Comparison of ENCODE assay signal across 8 cellular contexts in genomic region chr6:27752038-27752885, GRCh38.
A peak's percentile ranks its signal among the peaks of the same experiment; 100 is the strongest.
DNase-seq lines count a peak whose midpoint lies in the region; ATAC-seq, FAIRE-seq and TF ChIP-seq lines count a peak whose summit lies in the region.

No MANE protein-coding gene starts in this region.

- H3K36me3 ChIP-seq in HepG2 (replicated peaks in 1 of 2; ENCODE audit: control insufficient read depth in 1 of 2, insufficient read depth in 2 of 2, low read length in 2 of 2), result no peaks in the 10 kb centered on the region

- H3K4me2 ChIP-seq in A549 (peak overlapping the region; percentile 52), HepG2 (ENCODE audit: low read depth, low read length) (peak overlapping the region; percentile 93)

- DNase-seq in A549 (ENCODE audit: low read depth in 1 of 2, low spot score in 1 of 2) (peak; percentile 28 to 79), NCI-H446 (lab: John Stamatoyannopoulos, UW) (peak; percentile 81 to 84), dermis microvascular lymphatic vessel endothelial cell (ENCODE audit: low read depth in 2 of 2) (peak; percentile 69 to 81), HepG2 (ENCODE audit: low spot score) (peak; percentile 89)
- peak; percentile 12 for DNase-seq in activated CD4-positive, CD25-positive, alpha-beta regulatory T cell treated with anti-CD3 and anti-CD28 coated beads, Interleukin-2, amount 50 U/mL, for 16 hours (ENCODE audit: low read depth, low spot score)
- DNase-seq in stimulated activated CD4-positive, alpha-beta T cell treated with anti-CD3 and anti-CD28 coated beads, Interleukin-4, amount 100 ng/mL, for 1 hour, result peak; percentile 45

- no peaks in the 10 kb centered on the region for H3K79me2 ChIP-seq in HepG2 (ENCODE audit: insufficient read depth, low read length)

- TF ChIP-seq EP300 in A549 (IDR thresholded peaks at IDR 0.05) (no peak), HepG2 (IDR thresholded peaks at IDR 0.05; ENCODE audit: low read depth in 2 of 2, low read length in 2 of 2) (no peak), HepG2 (CRISPR knock-in tag; IDR thresholded peaks at IDR 0.05; ENCODE audit: borderline replicate concordance) (no peak)

- H3K9ac ChIP-seq in HepG2 (ENCODE audit: insufficient read depth, low read depth, low read length), result peak overlapping the region; percentile 68

- CTCF ChIA-PET in A549 (lab: Yijun Ruan, JAX) (interaction anchor here (0.6 to 4.9 kb wide), 34 partner anchors 8 to 575 kb away, joined by 3 to 46 read pairs (median 4); no protein-coding TSS in a partner anchor), HepG2 (lab: Yijun Ruan, JAX; ENCODE audit: low intra/inter-chr PET ratio, low total read pairs) (interaction anchor here (1.1 to 1.7 kb wide), 6 partner anchors 143 to 590 kb away, joined by 3 to 6 read pairs (median 4); no protein-coding TSS in a partner anchor)

- TF ChIP-seq RAD21 in A549 (conservative IDR thresholded peaks at IDR 0.05 in 1 of 2, IDR thresholded peaks at IDR 0.05 in 1 of 2), result peak; percentile 72 to 75
- peak; percentile 50; the same call in 1 of the 2 replicates for TF ChIP-seq RAD21 in HepG2 (CRISPR knock-in tag; IDR thresholded peaks at IDR 0.05)

- 11% methylated on average over 22 of the region's 24 CpGs for WGBS in A549 (ENCODE audit: missing lambda C conversion rate)
- 1% methylated on average over 24 of the region's 24 CpGs for WGBS in HepG2 (ENCODE audit: low lambda C conversion rate)

- H3K4me1 ChIP-seq in A549 (peaks cover 5% of the 10 kb centered on the region; the same call in 1 of the 3 replicates), HepG2 (ENCODE audit: insufficient read depth, low read length) (peaks cover 21% of the 10 kb centered on the region)

- ATAC-seq in A549, result peak; percentile 78 to 83
- peak; percentile 37 for ATAC-seq in GM18498 (IDR thresholded peaks at IDR 0.05; ENCODE audit: unreplicated experiment)
- peak; percentile 46 for ATAC-seq in HG03432 (IDR thresholded peaks at IDR 0.05; ENCODE audit: unreplicated experiment)
- ATAC-seq in HepG2, result peak; percentile 88

- in situ Hi-C loops in HepG2 (cut with HindIII; ENCODE audit: extremely low pct_ligation_motif_present, low pct_unique_long_range_greater_than_20kb), result loop anchor here (5.0 kb wide), 1 partner anchor 235 kb away; no protein-coding TSS in a partner anchor

- peak overlapping the region; percentile 95 for H2AFZ ChIP-seq in HepG2 (ENCODE audit: low read length)

- POLR2A ChIA-PET in A549 (lab: Yijun Ruan, JAX) (interaction anchor here (1.0 kb wide), 2 partner anchors 14 to 134 kb away, joined by 4 to 7 read pairs; no protein-coding TSS in a partner anchor), HepG2 (lab: Yijun Ruan, JAX) (interaction anchor here (0.6 to 1.2 kb wide), 7 partner anchors 9 to 1760 kb away, joined by 3 to 12 read pairs (median 4); partner anchors contain the start of gene ZNF184)

- no peak for TF ChIP-seq POLR2A in A549 (IDR thresholded peaks at IDR 0.05; ENCODE audit: low read length)
- TF ChIP-seq POLR2A in HepG2 (IDR thresholded peaks at IDR 0.05; ENCODE audit: insufficient read depth in 1 of 2, low read depth in 2 of 2, low read length in 2 of 2), result no peak

- TSS peak; percentile 86 for BruUV-seq in HepG2 (replicated peaks; lab: Mats Ljungman, UMichigan)

- H3K27ac ChIP-seq in A549, result peak overlapping the region; percentile 64 to 86
- peak overlapping the region; percentile 60 for H3K27ac ChIP-seq in HepG2 (ENCODE audit: extremely low read length, insufficient read depth, low read length)

- FAIRE-seq in A549 (lab: Jason Lieb, UNC), result no peak
- peak; percentile 86 for FAIRE-seq in HepG2 (lab: Jason Lieb, UNC)

- intact Hi-C loops in HepG2 (cut with micrococcal nuclease; ENCODE audit: unreplicated experiment), result loop anchor here (1.0 to 5.0 kb wide), 6 partner anchors 143 to 564 kb away; partner anchors contain the start of gene POM121L2

- no peaks in the 10 kb centered on the region for H4K20me1 ChIP-seq in HepG2 (ENCODE audit: insufficient read depth, low read length)

- peaks cover 0 to 3% of the 10 kb centered on the region in 2 experiments; a peak in 1 of 5 replicates for H3K27me3 ChIP-seq in HepG2 (ENCODE audit: control insufficient read depth in 1 of 2, insufficient read depth in 2 of 2, low read length in 2 of 2)

- H3K4me3 ChIP-seq in A549 (peak overlapping the region; percentile 64), HepG2 (replicated peaks in 1 of 3; ENCODE audit: insufficient read depth in 1 of 3, low read depth in 2 of 3, low read length in 3 of 3) (peak overlapping the region; percentile 78 to 88 (median 83))

- H3K9me3 ChIP-seq in A549 (no peaks in the 10 kb centered on the region), HepG2 (ENCODE audit: low read length) (no peaks in the 10 kb centered on the region)

- TF ChIP-seq CTCF in A549 (IDR thresholded peaks at IDR 0.05) (peak; percentile 79), HepG2 (CRISPR knock-in tag; IDR thresholded peaks at IDR 0.05) (peak; percentile 86)

TF ChIP-seq in A549, 52 proteins besides CTCF, POLR2A, EP300 and RAD21:
- no peak for TF ChIP-seq MYC (IDR thresholded peaks at IDR 0.05; ENCODE audit: borderline replicate concordance, low read length)
- no peak for TF ChIP-seq HES2 (IDR thresholded peaks at IDR 0.05)
- TF ChIP-seq GATA3 (IDR thresholded peaks at IDR 0.05; ENCODE audit: borderline replicate concordance), result no peak
- peak; percentile 53 for TF ChIP-seq SMC3 (IDR thresholded peaks at IDR 0.05)
- no peak for TF ChIP-seq MAFK (IDR thresholded peaks at IDR 0.05; ENCODE audit: partially characterized antibody)
- no peak for TF ChIP-seq RNF2 (IDR thresholded peaks at IDR 0.05; ENCODE audit: borderline replicate concordance, low read depth)
- 0 out of 2 replicates have a peak, but pooled peaks have one; percentile 14 for TF ChIP-seq KDM1A (IDR thresholded peaks at IDR 0.05; ENCODE audit: low read depth)

TF ChIP-seq in HepG2, 621 proteins besides CTCF, POLR2A, EP300 and RAD21 (continues in another document):
- TF ChIP-seq ZNF629 (CRISPR knock-in tag; conservative IDR thresholded peaks at IDR 0.05), result 0 out of 2 replicates have a peak, but pooled peaks have one; percentile 38
- TF ChIP-seq, protein P1, sequence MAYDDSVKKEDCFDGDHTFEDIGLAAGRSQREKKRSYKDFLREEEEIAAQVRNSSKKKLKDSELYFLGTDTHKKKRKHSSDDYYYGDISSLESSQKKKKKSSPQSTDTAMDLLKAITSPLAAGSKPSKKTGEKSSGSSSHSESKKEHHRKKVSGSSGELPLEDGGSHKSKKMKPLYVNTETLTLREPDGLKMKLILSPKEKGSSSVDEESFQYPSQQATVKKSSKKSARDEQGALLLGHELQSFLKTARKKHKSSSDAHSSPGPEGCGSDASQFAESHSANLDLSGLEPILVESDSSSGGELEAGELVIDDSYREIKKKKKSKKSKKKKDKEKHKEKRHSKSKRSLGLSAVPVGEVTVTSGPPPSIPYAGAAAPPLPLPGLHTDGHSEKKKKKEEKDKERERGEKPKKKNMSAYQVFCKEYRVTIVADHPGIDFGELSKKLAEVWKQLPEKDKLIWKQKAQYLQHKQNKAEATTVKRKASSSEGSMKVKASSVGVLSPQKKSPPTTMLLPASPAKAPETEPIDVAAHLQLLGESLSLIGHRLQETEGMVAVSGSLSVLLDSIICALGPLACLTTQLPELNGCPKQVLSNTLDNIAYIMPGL (CRISPR knock-in tag; IDR thresholded peaks at IDR 0.05; ENCODE audit: borderline replicate concordance in 1 of 2, low read depth in 1 of 2), result peak; percentile 94 to 97
- no peak for TF ChIP-seq ZNF589 (CRISPR knock-in tag; conservative IDR thresholded peaks at IDR 0.05)
- no peak for TF ChIP-seq KDM2A (CRISPR knock-in tag; IDR thresholded peaks at IDR 0.05; ENCODE audit: borderline replicate concordance, low read depth)
- TF ChIP-seq KLF16 (CRISPR knock-in tag; IDR thresholded peaks at IDR 0.05), result peak in 1 of 2 experiments; percentile 62; a peak in 2 of 4 replicates
- TF ChIP-seq DR1 (CRISPR knock-in tag; IDR thresholded peaks at IDR 0.05), result 0 out of 2 replicates have a peak, but pooled peaks have one; percentile 14
- no peak for TF ChIP-seq CCAR2 (optimal IDR thresholded peaks at IDR 0.05; ENCODE audit: low read depth, low read length)
- TF ChIP-seq, protein P2, sequence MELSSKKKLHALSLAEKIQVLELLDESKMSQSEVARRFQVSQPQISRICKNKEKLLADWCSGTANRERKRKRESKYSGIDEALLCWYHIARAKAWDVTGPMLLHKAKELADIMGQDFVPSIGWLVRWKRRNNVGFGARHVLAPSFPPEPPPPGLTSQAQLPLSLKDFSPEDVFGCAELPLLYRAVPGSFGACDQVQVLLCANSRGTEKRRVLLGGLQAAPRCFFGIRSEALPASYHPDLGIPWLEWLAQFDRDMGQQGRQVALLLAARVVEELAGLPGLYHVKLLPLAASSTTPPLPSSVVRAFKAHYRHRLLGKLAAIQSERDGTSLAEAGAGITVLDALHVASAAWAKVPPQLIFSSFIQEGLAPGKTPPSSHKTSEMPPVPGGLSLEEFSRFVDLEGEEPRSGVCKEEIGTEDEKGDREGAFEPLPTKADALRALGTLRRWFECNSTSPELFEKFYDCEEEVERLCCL (CRISPR knock-in tag; IDR thresholded peaks at IDR 0.05; ENCODE audit: borderline replicate concordance), result no peak
- no peak for TF ChIP-seq TEF (CRISPR knock-in tag; IDR thresholded peaks at IDR 0.05)
- no peak for TF ChIP-seq PCBP2 (optimal IDR thresholded peaks at IDR 0.05; ENCODE audit: low read depth, low read length, poor library complexity, severe bottlenecking)

Comparison
In these comparisons a context has a peak if more than half of its experiments do, and no peak if none do; other contexts are left out.
1. Peak in every context shown above with its lines: DNase-seq, ATAC-seq, H3K4me3 ChIP-seq and H3K27ac ChIP-seq.
2. ATAC-seq: peak in every context shown above with its lines; median percentile 88 in HepG2; 80 in A549; 46 in HG03432; 37 in GM18498.
3. DNase-seq: peak in every context shown above with its lines; median percentile 89 in HepG2; 82 in NCI-H446; 75 in dermis microvascular lymphatic vessel endothelial cell; 54 in A549; 45 in stimulated activated CD4-positive, alpha-beta T cell treated with anti-CD3 and anti-CD28 coated beads, Interleukin-4, amount 100 ng/mL, for 1 hour; 12 in activated CD4-positive, CD25-positive, alpha-beta regulatory T cell treated with anti-CD3 and anti-CD28 coated beads, Interleukin-2, amount 50 U/mL, for 16 hours.